ENCODE assay signal across 7 cellular contexts in genomic region chr17:3535253-3535995, GRCh38. TPM values are rescaled to one million over a fixed set of nuclear protein-coding genes. Genes with fewer than 3 reads are reported as not detected.
DNase-seq lines count a peak whose midpoint lies in the region; ATAC-seq and TF ChIP-seq lines count a peak whose summit lies in the region.

No MANE protein-coding gene starts in this region.

- H3K27ac Mint-ChIP-seq in glutamatergic neuron (ENCODE audit: unreplicated experiment) = peak overlapping the region; percentile 62

- H3K9me3 ChIP-seq in PC-3 (ENCODE audit: low read length) (no peaks in the 10 kb centered on the region), testis (no peaks in the 10 kb centered on the region)

- peak; percentile 74 for ATAC-seq in PC-3
- no peak for ATAC-seq in HG03342 (IDR thresholded peaks at IDR 0.05; ENCODE audit: unreplicated experiment)

- H3K4me3 ChIP-seq in PC-3 (ENCODE audit: low read length) = peak overlapping the region; percentile 61
- H3K4me3 ChIP-seq in testis = peak overlapping the region; percentile 53 to 68

- H3K9me3 Mint-ChIP-seq in glutamatergic neuron (ENCODE audit: unreplicated experiment) = peaks cover 3% of the 10 kb centered on the region

- no peaks in the 10 kb centered on the region for H3K36me3 Mint-ChIP-seq in glutamatergic neuron (ENCODE audit: unreplicated experiment)

- POLR2A ChIA-PET in PC-3 (lab: Charles Lee; ENCODE audit: unreplicated experiment) = no interaction called here

- peak overlapping the region; percentile 67 for H3K27ac ChIP-seq in PC-3 (ENCODE audit: low read length)
- H3K27ac ChIP-seq in testis = peak overlapping the region; percentile 86 to 87

- no peaks in the 10 kb centered on the region for H4K20me1 ChIP-seq in PC-3 (ENCODE audit: low read length)

- WGBS in testis, 2 donors = 0 to 3% methylated on average over 18 to 44 of the region's 44 CpGs

- H3K9ac ChIP-seq in PC-3 (ENCODE audit: low read length) = peak overlapping the region; percentile 72

- H3K36me3 ChIP-seq in PC-3 (ENCODE audit: low read depth, low read length) (no peaks in the 10 kb centered on the region), testis (ENCODE audit: low read depth, missing control alignments) (no peaks in the 10 kb centered on the region)

- no TSS peak for BruUV-seq in PC-3 (replicated peaks; lab: Mats Ljungman, UMichigan)

- H3K4me1 ChIP-seq in PC-3 (ENCODE audit: insufficient read depth, low read length) (peaks cover 3% of the 10 kb centered on the region; the same call in 1 of the 2 replicates), testis (peaks cover 32% of the 10 kb centered on the region)

- H3K4me3 Mint-ChIP-seq in glutamatergic neuron (ENCODE audit: unreplicated experiment) = peak overlapping the region; percentile 82

- H3K27me3 ChIP-seq in PC-3 (ENCODE audit: low read length) (no peaks in the 10 kb centered on the region), testis (no peaks in the 10 kb centered on the region)

- no peaks in the 10 kb centered on the region for H3K9me2 ChIP-seq in PC-3 (replicated peaks; ENCODE audit: low read length)

- TF ChIP-seq CTCF in GM20000 (IDR thresholded peaks at IDR 0.05; ENCODE audit: extremely low read depth, missing control alignments) = peak; percentile 68
- TF ChIP-seq CTCF in PC-3 (conservative IDR thresholded peaks at IDR 0.05; ENCODE audit: low read depth, low read length) = peak; percentile 74
- peak; percentile 73 for TF ChIP-seq CTCF in glutamatergic neuron (IDR thresholded peaks at IDR 0.05; ENCODE audit: partially characterized antibody, unreplicated experiment)
- peak; percentile 33 to 80 (median 78) for TF ChIP-seq CTCF in testis (IDR thresholded peaks at IDR 0.05)

- peak overlapping the region; percentile 78 for H3K4me2 ChIP-seq in PC-3 (ENCODE audit: low read length)

- no peaks in the 10 kb centered on the region for H3F3A ChIP-seq in PC-3 (ENCODE audit: low read length, unreplicated experiment)

- H3K79me2 ChIP-seq in PC-3 (ENCODE audit: low read length) = no peaks in the 10 kb centered on the region

- peaks cover 3% of the 10 kb centered on the region for H3K27me3 Mint-ChIP-seq in glutamatergic neuron (ENCODE audit: unreplicated experiment)

- DNase-seq in GM20000 (ENCODE audit: low spot score) (peak; percentile 90), PC-3 (peak; percentile 77), glutamatergic neuron (peak; percentile 83), occipital lobe (lab: John Stamatoyannopoulos, UW) (peak; percentile 38), testis (peak; percentile 80)
- peak; percentile 69 for DNase-seq in activated naive CD4-positive, alpha-beta T cell treated with anti-CD3 and anti-CD28 coated beads, Interleukin-2, amount 50 U/mL, for 16 hours

- TF ChIP-seq POLR2A in testis (IDR thresholded peaks at IDR 0.05) = no peak

- peak overlapping the region; percentile 77 for H2AFZ ChIP-seq in PC-3 (ENCODE audit: low read length)

- CTCF ChIA-PET in PC-3 (lab: Charles Lee) = interaction anchor here (0.7 to 1.0 kb wide), 3 partner anchors 76 to 1884 kb away, joined by 3 to 10 read pairs (median 3); partner anchors contain the start of gene NUP88

- peaks cover 4% of the 10 kb centered on the region for H3K4me1 Mint-ChIP-seq in glutamatergic neuron (ENCODE audit: low read depth, unreplicated experiment)

- intact Hi-C loops in PC-3 (cut with micrococcal nuclease) (loop anchor here (1.0 kb wide), 1 partner anchor 101 kb away; the partner anchor contains the start of genes CTNS and SHPK), testis (cut with DNase I; ENCODE audit: low total_unique reads) (no loop called here)

RNA-seq across cellular contexts. Expression of gene TRPV3, which starts 22.2 kb away (rescaled TPM):
- total RNA-seq in PC-3 (2014; rRNA removed) = 3.6 and 4.8 TPM in 2 replicates
- 0.74 TPM for total RNA-seq in glutamatergic neuron (ENCODE audit: unreplicated experiment)
- 0.47 TPM for total RNA-seq in occipital lobe
- total RNA-seq in testis = 10 to 100 TPM; 19.8 to 37.2 TPM
- 6.6 TPM for polyA plus RNA-seq in testis (ENCODE audit: insufficient read depth, low read depth, low replicate concordance)

RNA-seq across cellular contexts. Expression of gene ASPA, which starts 59.6 kb away (rescaled TPM):
- total RNA-seq in PC-3 (2014; rRNA removed) (not detected in 2 replicates), glutamatergic neuron (ENCODE audit: unreplicated experiment) (not detected), occipital lobe (1.4 TPM), testis (1 to 10 TPM; 5.0 to 6.1 TPM)
- 16.1 TPM for polyA plus RNA-seq in testis (ENCODE audit: insufficient read depth, low read depth, low replicate concordance)

Comparison
In these comparisons a context has a peak if more than half of its experiments do, and no peak if none do; other contexts are left out.
1. DNase-seq: peak in every context shown above with its lines; median percentile 90 in GM20000; 83 in glutamatergic neuron; 80 in testis; 77 in PC-3; 69 in activated naive CD4-positive, alpha-beta T cell treated with anti-CD3 and anti-CD28 coated beads, Interleukin-2, amount 50 U/mL, for 16 hours; 38 in occipital lobe.